1 cellular context compared by ENCODE assay signal in the genomic region with DNA sequence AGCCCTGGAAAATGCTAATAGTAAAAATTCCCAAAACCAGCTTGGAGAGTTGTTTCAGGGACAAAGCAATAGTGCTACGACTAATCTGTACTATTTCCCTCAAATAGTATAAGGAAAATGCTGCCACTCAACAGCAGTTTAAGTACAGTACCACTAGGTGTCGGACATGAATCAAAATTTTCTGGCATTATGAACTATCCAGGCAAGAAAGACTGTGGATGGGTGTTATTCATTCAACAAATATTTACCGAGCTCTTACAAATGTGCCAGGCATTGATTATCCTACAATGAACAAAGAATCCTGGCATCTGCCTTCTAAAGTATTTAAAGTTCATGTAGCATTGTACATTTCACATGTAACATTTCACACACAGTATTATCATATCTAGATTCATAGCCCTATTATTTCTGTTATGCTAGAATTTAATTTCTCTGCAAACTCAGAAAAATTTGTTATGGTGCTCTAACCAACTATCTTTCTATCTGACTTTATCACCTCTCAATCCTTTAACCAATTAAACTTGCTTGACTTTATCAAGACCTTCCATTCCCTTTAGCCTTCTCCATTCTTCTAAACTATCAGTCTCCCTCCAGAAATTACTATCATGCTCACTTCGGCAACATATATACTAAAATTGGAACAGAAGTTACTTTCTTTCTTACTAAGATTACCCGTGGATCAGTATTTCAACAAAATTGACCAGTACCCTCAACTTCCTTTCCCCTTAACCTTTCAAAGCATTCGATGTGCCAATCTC.
TF ChIP-seq lines count a peak whose summit lies in the region.

No MANE protein-coding gene starts in this region.

TF ChIP-seq in K562, 482 proteins besides CTCF, POLR2A, EP300 and RAD21 (continued from another document):
- TF ChIP-seq, protein P1, sequence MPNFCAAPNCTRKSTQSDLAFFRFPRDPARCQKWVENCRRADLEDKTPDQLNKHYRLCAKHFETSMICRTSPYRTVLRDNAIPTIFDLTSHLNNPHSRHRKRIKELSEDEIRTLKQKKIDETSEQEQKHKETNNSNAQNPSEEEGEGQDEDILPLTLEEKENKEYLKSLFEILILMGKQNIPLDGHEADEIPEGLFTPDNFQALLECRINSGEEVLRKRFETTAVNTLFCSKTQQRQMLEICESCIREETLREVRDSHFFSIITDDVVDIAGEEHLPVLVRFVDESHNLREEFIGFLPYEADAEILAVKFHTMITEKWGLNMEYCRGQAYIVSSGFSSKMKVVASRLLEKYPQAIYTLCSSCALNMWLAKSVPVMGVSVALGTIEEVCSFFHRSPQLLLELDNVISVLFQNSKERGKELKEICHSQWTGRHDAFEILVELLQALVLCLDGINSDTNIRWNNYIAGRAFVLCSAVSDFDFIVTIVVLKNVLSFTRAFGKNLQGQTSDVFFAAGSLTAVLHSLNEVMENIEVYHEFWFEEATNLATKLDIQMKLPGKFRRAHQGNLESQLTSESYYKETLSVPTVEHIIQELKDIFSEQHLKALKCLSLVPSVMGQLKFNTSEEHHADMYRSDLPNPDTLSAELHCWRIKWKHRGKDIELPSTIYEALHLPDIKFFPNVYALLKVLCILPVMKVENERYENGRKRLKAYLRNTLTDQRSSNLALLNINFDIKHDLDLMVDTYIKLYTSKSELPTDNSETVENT (CRISPR knock-in tag; IDR thresholded peaks at IDR 0.05) = no peak
- TF ChIP-seq ZNF764 (CRISPR knock-in tag; IDR thresholded peaks at IDR 0.05; ENCODE audit: low read depth) = no peak
- TF ChIP-seq DACH1 (IDR thresholded peaks at IDR 0.05; ENCODE audit: partially characterized antibody) = no peak
- TF ChIP-seq ZNF134 (CRISPR knock-in tag; conservative IDR thresholded peaks at IDR 0.05) = no peak
- TF ChIP-seq TGIF2 (CRISPR knock-in tag; IDR thresholded peaks at IDR 0.05) = no peak
- peak; percentile 47 for TF ChIP-seq BRD9 (IDR thresholded peaks at IDR 0.05; ENCODE audit: low read depth, partially characterized antibody)
- no peak for TF ChIP-seq ZNF133 (CRISPR knock-in tag; IDR thresholded peaks at IDR 0.05)
- TF ChIP-seq HLTF (IDR thresholded peaks at IDR 0.05) = no peak
- no peak for TF ChIP-seq BRD4 (IDR thresholded peaks at IDR 0.05)
- peak; percentile 52; the same call in 1 of the 2 replicates for TF ChIP-seq ZNF24 (IDR thresholded peaks at IDR 0.05)
- TF ChIP-seq KAT7 (CRISPR knock-in tag; IDR thresholded peaks at IDR 0.05; ENCODE audit: borderline replicate concordance) = no peak
- TF ChIP-seq JUND (IDR thresholded peaks at IDR 0.05; ENCODE audit: borderline replicate concordance, low read depth, low read length) = peak; percentile 23; the same call in 1 of the 2 replicates
- TF ChIP-seq JUND (tag; IDR thresholded peaks at IDR 0.05; ENCODE audit: borderline replicate concordance, low read depth, low read length) = no peak
